21 cellular contexts compared by ENCODE assay signal in the genomic region with DNA sequence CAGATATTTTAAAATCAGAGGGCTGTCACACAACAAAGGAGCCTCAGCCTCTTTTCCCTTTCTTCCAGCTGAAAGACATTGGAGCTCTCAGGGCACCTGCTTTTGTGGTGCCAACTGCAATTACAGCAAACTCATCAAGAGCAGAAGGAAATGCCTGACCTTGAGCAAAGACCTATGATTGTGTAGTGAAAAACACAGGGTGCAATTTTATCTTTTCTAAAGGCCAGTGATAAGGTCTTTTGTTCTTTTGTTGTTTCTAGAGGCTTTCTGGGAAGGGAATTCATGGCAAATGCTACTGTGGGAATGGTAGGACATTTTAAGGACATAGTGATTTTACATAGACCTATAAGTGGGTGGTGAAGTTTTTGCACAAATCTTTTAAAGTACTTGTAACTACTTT.
DNase-seq lines count a peak whose midpoint lies in the region; ATAC-seq, FAIRE-seq and TF ChIP-seq lines count a peak whose summit lies in the region.
"Had no signal": no experiment of that assay in that cellular context is flagged by ENCODE, and none has a peak within 500 bp of the region (broad histone marks: within the 10 kb centered on the region; RNA-seq: fewer than 3 reads in every experiment).

No MANE protein-coding gene starts in this region.

- TF ChIP-seq CTCF in liver (IDR thresholded peaks at IDR 0.05; ENCODE audit: low read depth, low read length, missing input control) (no peak), HepG2 (CRISPR knock-in tag; IDR thresholded peaks at IDR 0.05) (no peak), neural cell (IDR thresholded peaks at IDR 0.05; ENCODE audit: poor library complexity, severe bottlenecking) (no peak), prostate gland (IDR thresholded peaks at IDR 0.05) (no peak), GM20000 (IDR thresholded peaks at IDR 0.05; ENCODE audit: extremely low read depth, missing control alignments) (no peak)

- TF ChIP-seq EP300 in HepG2 (IDR thresholded peaks at IDR 0.05; ENCODE audit: low read depth in 2 of 2, low read length in 2 of 2): no peak
- TF ChIP-seq EP300 in HepG2 (CRISPR knock-in tag; IDR thresholded peaks at IDR 0.05; ENCODE audit: borderline replicate concordance): no peak
- TF ChIP-seq EP300 in neural cell (conservative IDR thresholded peaks at IDR 0.05; ENCODE audit: poor library complexity, severe bottlenecking): no peak

- H3K79me2 ChIP-seq in HepG2 (ENCODE audit: insufficient read depth, low read length) (no peaks in the 10 kb centered on the region), neural cell (replicated peaks; ENCODE audit: insufficient read depth, low read length) (no peaks in the 10 kb centered on the region)

- H2AFZ ChIP-seq in HepG2 (ENCODE audit: low read length) (no peak overlapping the region), neural cell (ENCODE audit: low read depth, low read length) (no peak overlapping the region)
- H2AFZ ChIP-seq: GM23338 had no signal

- H3K36me3 ChIP-seq in liver (ENCODE audit: control insufficient read depth in 4 of 4, insufficient read depth in 3 of 4, low read depth in 1 of 4, low read length in 3 of 4) (no peaks in the 10 kb centered on the region), HepG2 (replicated peaks in 1 of 2; ENCODE audit: control insufficient read depth in 1 of 2, insufficient read depth in 2 of 2, low read length in 2 of 2) (no peaks in the 10 kb centered on the region), neural cell (ENCODE audit: insufficient read depth, low read length) (no peaks in the 10 kb centered on the region), prostate gland (no peaks in the 10 kb centered on the region)

- POLR2A ChIA-PET in HepG2 (lab: Yijun Ruan, JAX): no interaction called here

- H3K9me2 ChIP-seq in neural cell (ENCODE audit: insufficient read depth, low read length): no peaks in the 10 kb centered on the region

- BruUV-seq in HepG2 (replicated peaks; lab: Mats Ljungman, UMichigan): no TSS peak

- no peak for TF ChIP-seq POLR2A in HepG2 (IDR thresholded peaks at IDR 0.05; ENCODE audit: insufficient read depth in 1 of 2, low read depth in 2 of 2, low read length in 2 of 2)
- TF ChIP-seq POLR2A in prostate gland (IDR thresholded peaks at IDR 0.05): no peak

- DNase-seq in NCI-H1105 treated with DMSO at 0.1 percent for 48 hours (lab: John Stamatoyannopoulos, UW) (peak; percentile 4), NCI-H1105 (lab: John Stamatoyannopoulos, UW) (no peak), HepG2 (ENCODE audit: low spot score) (no peak), prostate gland (ENCODE audit: low spot score) (no peak), GM20000 (ENCODE audit: low spot score) (no peak)
- DNase-seq: AML-193; CD4-positive, alpha-beta T cell; DMS153; DMS79; GDM1; HCEC 1CT had no signal

- H3K27me3 ChIP-seq in liver (ENCODE audit: control insufficient read depth in 4 of 4, insufficient read depth in 4 of 4, low read length in 3 of 4): no peaks in the 10 kb centered on the region
- no peaks in the 10 kb centered on the region for H3K27me3 ChIP-seq in HepG2 (ENCODE audit: control insufficient read depth in 1 of 2, insufficient read depth in 2 of 2, low read length in 2 of 2)
- H3K27me3 ChIP-seq in neural cell (ENCODE audit: insufficient read depth, low read depth, low read length): no peaks in the 10 kb centered on the region
- no peaks in the 10 kb centered on the region for H3K27me3 ChIP-seq in prostate gland (replicated peaks; ENCODE audit: insufficient read depth)

- peaks cover 5% of the 10 kb centered on the region for H3F3A ChIP-seq in neural cell (ENCODE audit: insufficient read depth, low read length, poor library complexity, severe bottlenecking)

- CTCF ChIA-PET in HepG2 (lab: Yijun Ruan, JAX; ENCODE audit: low intra/inter-chr PET ratio, low total read pairs): no interaction called here

- H3K27ac ChIP-seq in liver (ENCODE audit: low read depth in 1 of 2, low read length in 2 of 2) (no peak overlapping the region), HepG2 (ENCODE audit: extremely low read length, insufficient read depth, low read length) (no peak overlapping the region), neural cell (ENCODE audit: low read length) (peak overlapping the region; percentile 94), prostate gland (no peak overlapping the region)
- H3K27ac ChIP-seq: 22Rv1, A549, C4-2B, HL-60 had no signal

- in situ Hi-C loops in HepG2 (cut with HindIII; ENCODE audit: extremely low pct_ligation_motif_present, low pct_unique_long_range_greater_than_20kb): no loop called here

- ATAC-seq in HepG2: no peak
- ATAC-seq: A549, GM23338 had no signal

- H4K20me1 ChIP-seq in HepG2 (ENCODE audit: insufficient read depth, low read length): no peaks in the 10 kb centered on the region
- H4K20me1 ChIP-seq in neural cell (ENCODE audit: insufficient read depth): no peaks in the 10 kb centered on the region

- H3K4me1 ChIP-seq in liver (ENCODE audit: control insufficient read depth in 4 of 4, insufficient read depth in 4 of 4, low read length in 3 of 4) (no peaks in the 10 kb centered on the region), HepG2 (ENCODE audit: insufficient read depth, low read length) (no peaks in the 10 kb centered on the region), prostate gland (replicated peaks) (no peaks in the 10 kb centered on the region)
- H3K4me1 ChIP-seq: A549 had no signal

- TF ChIP-seq RAD21 in liver (IDR thresholded peaks at IDR 0.05): no peak
- no peak for TF ChIP-seq RAD21 in HepG2 (CRISPR knock-in tag; IDR thresholded peaks at IDR 0.05)
- no peak for TF ChIP-seq RAD21 in neural cell (conservative IDR thresholded peaks at IDR 0.05)

- no peak overlapping the region for H3K4me3 ChIP-seq in liver (ENCODE audit: low read depth in 1 of 3, low read length in 3 of 3)
- no peak overlapping the region for H3K4me3 ChIP-seq in HepG2 (replicated peaks in 1 of 3; ENCODE audit: insufficient read depth in 1 of 3, low read depth in 2 of 3, low read length in 3 of 3)
- H3K4me3 ChIP-seq in neural cell (ENCODE audit: low read length): peak overlapping the region; percentile 7
- no peak overlapping the region for H3K4me3 ChIP-seq in prostate gland
- H3K4me3 ChIP-seq: A549, GM23338 had no signal

- H3K9ac ChIP-seq in liver (ENCODE audit: low read depth in 1 of 2, low read length in 2 of 2) (no peak overlapping the region), HepG2 (ENCODE audit: insufficient read depth, low read depth, low read length) (no peak overlapping the region), neural cell (ENCODE audit: low read length) (peak overlapping the region; percentile 48)

- intact Hi-C loops in HepG2 (cut with micrococcal nuclease; ENCODE audit: unreplicated experiment) (no loop called here), prostate gland (cut with DNase I) (no loop called here)

- FAIRE-seq in HepG2 (lab: Jason Lieb, UNC): no peak
- FAIRE-seq: A549, GM12892, GM18507, H54 had no signal

- H3K9me3 ChIP-seq in liver (ENCODE audit: control insufficient read depth in 4 of 4, low read length in 3 of 4) (no peaks in the 10 kb centered on the region), HepG2 (ENCODE audit: low read length) (peaks cover 27% of the 10 kb centered on the region; the same call in 1 of the 2 replicates), neural cell (ENCODE audit: low read length) (no peaks in the 10 kb centered on the region), prostate gland (no peaks in the 10 kb centered on the region)
- H3K9me3 ChIP-seq: A549 had no signal

- no peak overlapping the region for H3K4me2 ChIP-seq in HepG2 (ENCODE audit: low read depth, low read length)
- peak overlapping the region; percentile 17 for H3K4me2 ChIP-seq in neural cell (ENCODE audit: low read length)
- H3K4me2 ChIP-seq: A549, GM23338 had no signal

TF ChIP-seq in liver, 16 proteins besides CTCF, POLR2A, EP300 and RAD21:
- TF ChIP-seq NR2F2 (IDR thresholded peaks at IDR 0.05) (peak; percentile 68), JUND (IDR thresholded peaks at IDR 0.05) (no peak)
TF ChIP-seq in liver: peak in this region for 1.

TF ChIP-seq in HepG2, 621 proteins besides CTCF, POLR2A, EP300 and RAD21 (continues in another document):
- TF ChIP-seq, protein P1, sequence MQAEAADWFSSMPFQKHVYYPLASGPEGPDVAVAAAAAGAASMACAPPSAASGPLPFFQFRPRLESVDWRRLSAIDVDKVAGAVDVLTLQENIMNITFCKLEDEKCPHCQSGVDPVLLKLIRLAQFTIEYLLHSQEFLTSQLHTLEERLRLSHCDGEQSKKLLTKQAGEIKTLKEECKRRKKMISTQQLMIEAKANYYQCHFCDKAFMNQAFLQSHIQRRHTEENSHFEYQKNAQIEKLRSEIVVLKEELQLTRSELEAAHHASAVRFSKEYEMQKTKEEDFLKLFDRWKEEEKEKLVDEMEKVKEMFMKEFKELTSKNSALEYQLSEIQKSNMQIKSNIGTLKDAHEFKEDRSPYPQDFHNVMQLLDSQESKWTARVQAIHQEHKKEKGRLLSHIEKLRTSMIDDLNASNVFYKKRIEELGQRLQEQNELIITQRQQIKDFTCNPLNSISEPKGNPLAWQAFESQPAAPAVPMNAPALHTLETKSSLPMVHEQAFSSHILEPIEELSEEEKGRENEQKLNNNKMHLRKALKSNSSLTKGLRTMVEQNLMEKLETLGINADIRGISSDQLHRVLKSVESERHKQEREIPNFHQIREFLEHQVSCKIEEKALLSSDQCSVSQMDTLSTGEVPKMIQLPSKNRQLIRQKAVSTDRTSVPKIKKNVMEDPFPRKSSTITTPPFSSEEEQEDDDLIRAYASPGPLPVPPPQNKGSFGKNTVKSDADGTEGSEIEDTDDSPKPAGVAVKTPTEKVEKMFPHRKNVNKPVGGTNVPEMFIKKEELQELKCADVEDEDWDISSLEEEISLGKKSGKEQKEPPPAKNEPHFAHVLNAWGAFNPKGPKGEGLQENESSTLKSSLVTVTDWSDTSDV (CRISPR knock-in tag; IDR thresholded peaks at IDR 0.05): no peak

TF ChIP-seq in neural cell, 6 proteins besides CTCF, POLR2A, EP300 and RAD21:
- TF ChIP-seq MXI1 (conservative IDR thresholded peaks at IDR 0.05; ENCODE audit: poor library complexity, severe bottlenecking): no peak
- TF ChIP-seq EZH2 (IDR thresholded peaks at IDR 0.05; ENCODE audit: borderline replicate concordance, insufficient read depth, low read length, poor library complexity, severe bottlenecking): no peak
- TF ChIP-seq SMC3 (conservative IDR thresholded peaks at IDR 0.05; ENCODE audit: poor library complexity): no peak
